In genomic region chr2:230847883-230848388, GRCh38 we compare ENCODE assay signal across 1 cellular context.
TF ChIP-seq lines count a peak whose summit lies in the region.

No MANE protein-coding gene starts in this region.

TF ChIP-seq in HepG2, 621 proteins besides CTCF, POLR2A, EP300 and RAD21 (continued from another document and continues in another):
- TF ChIP-seq ARID5B (CRISPR knock-in tag; IDR thresholded peaks at IDR 0.05) (peak; percentile 59), CCAR2 (optimal IDR thresholded peaks at IDR 0.05; ENCODE audit: low read depth, low read length) (no peak), DMAP1 (CRISPR knock-in tag; IDR thresholded peaks at IDR 0.05) (peak; percentile 37; the same call in 1 of the 2 replicates), HCFC1 (IDR thresholded peaks at IDR 0.05; ENCODE audit: low read depth, low read length) (no peak), HMG20B (CRISPR knock-in tag; conservative IDR thresholded peaks at IDR 0.05) (no peak), TCF12 (IDR thresholded peaks at IDR 0.05) (no peak), TCF12 (CRISPR knock-in tag; IDR thresholded peaks at IDR 0.05) (no peak), REPIN1 (CRISPR knock-in tag; IDR thresholded peaks at IDR 0.05; ENCODE audit: borderline replicate concordance, low read depth) (peak; percentile 84; the same call in 1 of the 2 replicates), ZSCAN12 (CRISPR knock-in tag; IDR thresholded peaks at IDR 0.05) (peak; percentile 81; the same call in 1 of the 2 replicates), ZNF414 (CRISPR knock-in tag; IDR thresholded peaks at IDR 0.05) (no peak), ZNF260 (CRISPR knock-in tag; IDR thresholded peaks at IDR 0.05; ENCODE audit: borderline replicate concordance, low read depth) (no peak), NFAT5 (CRISPR knock-in tag; IDR thresholded peaks at IDR 0.05) (no peak), GTF2F1 (IDR thresholded peaks at IDR 0.05; ENCODE audit: low read length) (no peak), MED13 (CRISPR knock-in tag; IDR thresholded peaks at IDR 0.05) (0 out of 2 replicates have a peak, but pooled peaks have one; percentile 51), ZIK1 (CRISPR knock-in tag; IDR thresholded peaks at IDR 0.05; ENCODE audit: borderline replicate concordance, low read depth) (0 out of 2 replicates have a peak, but pooled peaks have one; percentile 63), CENPT (CRISPR knock-in tag; IDR thresholded peaks at IDR 0.05; ENCODE audit: low read depth) (no peak), ZBTB49 (CRISPR knock-in tag; IDR thresholded peaks at IDR 0.05; ENCODE audit: borderline replicate concordance) (no peak), DNMT1 (CRISPR knock-in tag; IDR thresholded peaks at IDR 0.05) (no peak; the same call in 1 of the 2 replicates), HOXD1 (CRISPR knock-in tag; IDR thresholded peaks at IDR 0.05) (0 out of 2 replicates have a peak, but pooled peaks have one; percentile 52), STAG1 (CRISPR knock-in tag; IDR thresholded peaks at IDR 0.05) (peak; percentile 68), ZNF660 (CRISPR knock-in tag; IDR thresholded peaks at IDR 0.05; ENCODE audit: borderline replicate concordance, low read depth) (no peak), HIVEP1 (CRISPR knock-in tag; IDR thresholded peaks at IDR 0.05) (peak; percentile 79), ZNF224 (CRISPR knock-in tag; IDR thresholded peaks at IDR 0.05) (no peak), ZBTB14 (CRISPR knock-in tag; IDR thresholded peaks at IDR 0.05) (no peak), POLR2AphosphoS5 (IDR thresholded peaks at IDR 0.05; ENCODE audit: low read depth, low read length) (no peak), ETV6 (CRISPR knock-in tag; conservative IDR thresholded peaks at IDR 0.05) (peak; percentile 49; the same call in 1 of the 2 replicates), ZGPAT (CRISPR knock-in tag; IDR thresholded peaks at IDR 0.05) (peak; percentile 43; the same call in 1 of the 2 replicates), ZEB1 (IDR thresholded peaks at IDR 0.05; ENCODE audit: insufficient replicate concordance, low read depth) (peak; percentile 56), ZNF776 (CRISPR knock-in tag; IDR thresholded peaks at IDR 0.05) (no peak), ZFP37 (CRISPR knock-in tag; IDR thresholded peaks at IDR 0.05; ENCODE audit: borderline replicate concordance) (0 out of 2 replicates have a peak, but pooled peaks have one; percentile 44), ARID4A (CRISPR knock-in tag; IDR thresholded peaks at IDR 0.05; ENCODE audit: borderline replicate concordance) (no peak; the same call in 1 of the 2 replicates), ATF7-NPFF (CRISPR knock-in tag; IDR thresholded peaks at IDR 0.05; ENCODE audit: low read depth) (peak; percentile 47; the same call in 1 of the 2 replicates), ZNF232 (CRISPR knock-in tag; IDR thresholded peaks at IDR 0.05; ENCODE audit: borderline replicate concordance) (peak; percentile 78; the same call in 1 of the 2 replicates), AHR (CRISPR knock-in tag; IDR thresholded peaks at IDR 0.05) (no peak), DDIT3 (CRISPR knock-in tag; IDR thresholded peaks at IDR 0.05) (no peak), ZFY (CRISPR knock-in tag; IDR thresholded peaks at IDR 0.05) (peak; percentile 83), ZNF230 (CRISPR knock-in tag; IDR thresholded peaks at IDR 0.05) (no peak), HOXA3 (CRISPR knock-in tag; IDR thresholded peaks at IDR 0.05) (peak; percentile 62), ZMYM2 (CRISPR knock-in tag; IDR thresholded peaks at IDR 0.05) (peak; percentile 50; the same call in 1 of the 2 replicates)
